Comparison of ENCODE assay signal across 15 cellular contexts in genomic region chr17:48486557-48486956, GRCh38. TPM values are rescaled to one million over a fixed set of nuclear protein-coding genes. Genes with fewer than 3 reads are reported as not detected.
A peak's percentile ranks its signal among the peaks of the same experiment; 100 is the strongest.
DNase-seq lines count a peak whose midpoint lies in the region; ATAC-seq, FAIRE-seq and TF ChIP-seq lines count a peak whose summit lies in the region.
"Had no signal": no experiment of that assay in that cellular context is flagged by ENCODE, and none has a peak within 500 bp of the region (broad histone marks: within the 10 kb centered on the region; RNA-seq: fewer than 3 reads in every experiment).

No MANE protein-coding gene starts in this region.

- no peaks in the 10 kb centered on the region for H3K36me3 ChIP-seq in bronchial epithelial cell (ENCODE audit: control insufficient read depth, insufficient read depth, low read length)
- no peaks in the 10 kb centered on the region for H3K36me3 ChIP-seq in mesenchymal stem cell (ENCODE audit: control insufficient read depth in 1 of 2, insufficient read depth in 2 of 2, low read depth in 1 of 2, low read length in 2 of 2)
- H3K36me3 ChIP-seq in CD8-positive, alpha-beta memory T cell (ENCODE audit: insufficient read depth, low read length) = no peaks in the 10 kb centered on the region
- H3K36me3 ChIP-seq: adrenal gland, thyroid gland had no signal

- peaks cover 2 to 8% of the 10 kb centered on the region in 2 donors for H3K27me3 Mint-ChIP-seq in CD8-positive, alpha-beta memory T cell

- no peak overlapping the region for H4K8ac ChIP-seq in mesenchymal stem cell (ENCODE audit: low read length)

- H3K9me3 ChIP-seq in mesenchymal stem cell (ENCODE audit: control insufficient read depth, low read length) = no peaks in the 10 kb centered on the region
- no peaks in the 10 kb centered on the region for H3K9me3 ChIP-seq in CD8-positive, alpha-beta memory T cell (ENCODE audit: low read length)
- H3K9me3 ChIP-seq: adrenal gland, thyroid gland had no signal

- H3K4me2 ChIP-seq in mesenchymal stem cell (ENCODE audit: low read length, poor library complexity, severe bottlenecking) = no peak overlapping the region

- H3K9ac ChIP-seq in mesenchymal stem cell (ENCODE audit: low read length) = peak overlapping the region; percentile 67

- H3K9me3 Mint-ChIP-seq in CD8-positive, alpha-beta memory T cell = no peaks in the 10 kb centered on the region
- H3K9me3 Mint-ChIP-seq: nephron progenitor cell had no signal

- H3K23ac ChIP-seq in mesenchymal stem cell (ENCODE audit: low read length in 2 of 2) = no peak overlapping the region

- H3K4me1 ChIP-seq in mesenchymal stem cell (ENCODE audit: control insufficient read depth, insufficient read depth, low read depth, low read length) = peaks cover 19% of the 10 kb centered on the region
- H3K4me1 ChIP-seq in CD8-positive, alpha-beta memory T cell (ENCODE audit: insufficient read depth, low read length) = peaks cover 14% of the 10 kb centered on the region
- H3K4me1 ChIP-seq: adrenal gland, thyroid gland had no signal

- no peak overlapping the region for H4K91ac ChIP-seq in mesenchymal stem cell (ENCODE audit: low read length)

- H2AFZ ChIP-seq in mesenchymal stem cell (ENCODE audit: low read depth, low read length) = no peak overlapping the region

- peak overlapping the region; percentile 57 for H2BK15ac ChIP-seq in mesenchymal stem cell (ENCODE audit: low read depth, poor library complexity, severe bottlenecking)

- peak overlapping the region; percentile 96 for H2AK5ac ChIP-seq in mesenchymal stem cell (ENCODE audit: low read length, severe bottlenecking)

- no peak for TF ChIP-seq CTCF in bronchial epithelial cell (IDR thresholded peaks at IDR 0.05; ENCODE audit: insufficient read depth, low read length, severe bottlenecking)

- H3K27ac ChIP-seq in mesenchymal stem cell (ENCODE audit: low read length, poor library complexity, severe bottlenecking) = peak overlapping the region; percentile 94
- no peak overlapping the region for H3K27ac ChIP-seq in CD8-positive, alpha-beta memory T cell (ENCODE audit: low read depth, low read length)
- H3K27ac ChIP-seq: adrenal gland, thyroid gland had no signal

- POLR2A ChIA-PET in CD8-positive, alpha-beta memory T cell (lab: Charles Lee) = no interaction called here

- H3K4me1 Mint-ChIP-seq in CD8-positive, alpha-beta memory T cell = peaks cover 0 to 9% (median 0%) of the 10 kb centered on the region in 3 donors

- CTCF ChIA-PET in CD8-positive, alpha-beta memory T cell (lab: Charles Lee) = interaction anchor here (1.2 kb wide), 1 partner anchor 150 kb away, joined by 3 read pairs; no protein-coding TSS in a partner anchor

- no peak for ATAC-seq in GM18858 (IDR thresholded peaks at IDR 0.05; ENCODE audit: unreplicated experiment)

- no peak overlapping the region for H2BK12ac ChIP-seq in mesenchymal stem cell (ENCODE audit: low read length in 2 of 2)

- no peak overlapping the region for H3K4me3 Mint-ChIP-seq in CD8-positive, alpha-beta memory T cell
- H3K4me3 Mint-ChIP-seq: nephron progenitor cell had no signal

- H3K27me3 ChIP-seq in bronchial epithelial cell (ENCODE audit: control insufficient read depth, insufficient read depth, low read length) = no peaks in the 10 kb centered on the region
- H3K27me3 ChIP-seq in mesenchymal stem cell (ENCODE audit: control insufficient read depth in 1 of 2, insufficient read depth in 1 of 2, low read length in 2 of 2) = no peaks in the 10 kb centered on the region
- no peaks in the 10 kb centered on the region for H3K27me3 ChIP-seq in CD8-positive, alpha-beta memory T cell (ENCODE audit: insufficient read depth, low read length, poor library complexity, severe bottlenecking)
- H3K27me3 ChIP-seq: adrenal gland, thyroid gland had no signal

- H3K79me1 ChIP-seq in mesenchymal stem cell (replicated peaks; ENCODE audit: low read length, poor library complexity, severe bottlenecking) = no peaks in the 10 kb centered on the region

- no peak overlapping the region for H3K27ac Mint-ChIP-seq in CD8-positive, alpha-beta memory T cell
- H3K27ac Mint-ChIP-seq: nephron progenitor cell had no signal

- H2BK5ac ChIP-seq in mesenchymal stem cell (ENCODE audit: low read depth, low read length, poor library complexity, severe bottlenecking) = peak overlapping the region; percentile 83

- 7% methylated on average over 5 of the region's 5 CpGs for WGBS in mesenchymal stem cell

- FAIRE-seq in bronchial epithelial cell (lab: Jason Lieb, UNC) = peak; percentile 70

- no peak overlapping the region for H3K4ac ChIP-seq in mesenchymal stem cell (ENCODE audit: low read depth in 1 of 2, low read length in 2 of 2)

- no peak overlapping the region for H3K18ac ChIP-seq in mesenchymal stem cell (ENCODE audit: low read depth in 1 of 2, low read length in 2 of 2)

- H2BK120ac ChIP-seq in mesenchymal stem cell (ENCODE audit: low read depth, low read length) = no peak overlapping the region

- H3K4me3 ChIP-seq in bronchial epithelial cell (ENCODE audit: low read depth, low read length) (no peak overlapping the region), mesenchymal stem cell (ENCODE audit: insufficient read depth in 1 of 2, low read depth in 1 of 2, low read length in 2 of 2) (no peak overlapping the region)
- no peak overlapping the region for H3K4me3 ChIP-seq in CD8-positive, alpha-beta memory T cell (ENCODE audit: low read length)
- H3K4me3 ChIP-seq: adrenal gland, thyroid gland had no signal

- no peak overlapping the region for H3K14ac ChIP-seq in mesenchymal stem cell (ENCODE audit: low read length in 2 of 2)

- DNase-seq in COLO829 (ENCODE audit: low spot score) (peak; percentile 64), M059J (ENCODE audit: low read depth) (peak; percentile 97), bronchial epithelial cell (ENCODE audit: low read depth) (peak; percentile 96), mesenchymal stem cell (peak; percentile 99), DMS53 treated with DMSO at 0.1 percent for 48 hours (lab: John Stamatoyannopoulos, UW; ENCODE audit: unreplicated experiment) (no peak), NCI-H774 (lab: John Stamatoyannopoulos, UW) (no peak)
- no peak for DNase-seq in CD8-positive, alpha-beta memory T cell
- DNase-seq: activated CD4-positive, alpha-beta T cell treated with anti-CD3 and anti-CD28 coated beads, Interleukin-2, amount 50 U/mL, for 4 hours; adrenal gland; NCI-H187; nephron progenitor cell; Right ventricle myocardium superior; stimulated activated CD4-positive, alpha-beta T cell treated with anti-CD3 and anti-CD28 coated beads, Interleukin-4, amount 100 ng/mL, for 24 hours; thyroid gland had no signal

- H3K36me3 Mint-ChIP-seq in CD8-positive, alpha-beta memory T cell = no peaks in the 10 kb centered on the region

RNA-seq across cellular contexts. Expression of gene HOXB1, which starts 44.3 kb away (rescaled TPM):
- total RNA-seq in M059J (2014; rRNA removed; shearing (Covaris generic)) = not detected in 2 replicates
- under 0.01 TPM in 1 of 2 replicates, not detected in the other for total RNA-seq in bronchial epithelial cell
- not detected for polyA plus RNA-seq in mesenchymal stem cell (2013, experiment 1 of 2)
- polyA plus RNA-seq in mesenchymal stem cell (2013, experiment 2 of 2) = not detected
- total RNA-seq in CD8-positive, alpha-beta memory T cell = not detected
- polyA plus RNA-seq in CD8-positive, alpha-beta memory T cell = not detected
- total RNA-seq: adrenal gland, Right ventricle myocardium superior, thyroid gland had no signal
- polyA plus RNA-seq: adrenal gland had no signal

RNA-seq across cellular contexts. Expression of gene SKAP1, which starts 56.5 kb away (rescaled TPM):
- total RNA-seq in M059J (2014; rRNA removed; shearing (Covaris generic)) = 0.42 and 1.1 TPM in 2 replicates
- not detected in 2 replicates for total RNA-seq in bronchial epithelial cell
- 0.11 TPM for polyA plus RNA-seq in mesenchymal stem cell (2013, experiment 1 of 2)
- polyA plus RNA-seq in mesenchymal stem cell (2013, experiment 2 of 2) = 0.16 TPM
- 10 to 100 TPM; 50.5 to 56.0 TPM for total RNA-seq in CD8-positive, alpha-beta memory T cell
- 264 TPM for polyA plus RNA-seq in CD8-positive, alpha-beta memory T cell

RNA-seq across cellular contexts. Expression of gene HOXB2, which starts 58.4 kb away (rescaled TPM):
- total RNA-seq in M059J (2014; rRNA removed; shearing (Covaris generic)) = 17.4 and 30.7 TPM in 2 replicates
- total RNA-seq in bronchial epithelial cell = not detected in 2 replicates
- polyA plus RNA-seq in mesenchymal stem cell (2013, experiment 1 of 2) = 51.3 TPM
- 53.0 TPM for polyA plus RNA-seq in mesenchymal stem cell (2013, experiment 2 of 2)
- total RNA-seq in CD8-positive, alpha-beta memory T cell = 10 to 100 TPM; 16.7 to 18.3 TPM
- polyA plus RNA-seq in CD8-positive, alpha-beta memory T cell = 12.8 TPM

Comparison
In these comparisons a context has a peak if more than half of its experiments do, and no peak if none do; other contexts are left out.
1. DNase-seq: peak in COLO829 (single experiment), M059J (single experiment), bronchial epithelial cell (single experiment) and mesenchymal stem cell (single experiment); none in CD8-positive, alpha-beta memory T cell (0 of 5), DMS53 treated with DMSO at 0.1 percent for 48 hours (single experiment) and NCI-H774 (single experiment).
2. RNA of gene SKAP1, which starts 56.5 kb away (total RNA-seq): 50.5 to 56.0 TPM in CD8-positive, alpha-beta memory T cell; 0.42 to 1.1 TPM in M059J and not detected in bronchial epithelial cell; every median in the first group is over 10 times any median in the second.
3. RNA of gene HOXB2, which starts 58.4 kb away (total RNA-seq): 17.4 to 30.7 TPM in M059J and 16.7 to 18.3 TPM in CD8-positive, alpha-beta memory T cell; not detected in bronchial epithelial cell; every median in the first group is over 10 times any median in the second.